ENCODE assay signal across 8 cellular contexts in genomic region chr21:45288441-45288841, GRCh38. TPM values are rescaled to one million over a fixed set of nuclear protein-coding genes. Genes with fewer than 3 reads are reported as not detected.
DNase-seq lines count a peak whose midpoint lies in the region; ATAC-seq and TF ChIP-seq lines count a peak whose summit lies in the region.

No MANE protein-coding gene starts in this region.

- peak overlapping the region; percentile 75 for H3K4me3 Mint-ChIP-seq in activated CD4-positive, alpha-beta T cell treated with anti-CD3 and anti-CD28 coated beads for 36 hours
- peak overlapping the region; percentile 71 for H3K4me3 Mint-ChIP-seq in activated CD8-positive, alpha-beta memory T cell treated with anti-CD3 and anti-CD28 coated beads, Interleukin-2, amount 10 ng/mL, durations not matched to agents 7 days and 5 days

- no peaks in the 10 kb centered on the region for H3K27me3 ChIP-seq in thoracic aorta (replicated peaks; ENCODE audit: insufficient read depth)

- H3K36me3 ChIP-seq in thoracic aorta = peaks cover 23% of the 10 kb centered on the region

- H3K9me3 ChIP-seq in thoracic aorta = no peaks in the 10 kb centered on the region

- H3K27ac ChIP-seq in thoracic aorta = peak overlapping the region in 1 of 2 donors; percentile 22

- ATAC-seq in activated CD4-positive, alpha-beta T cell treated with anti-CD3 and anti-CD28 coated beads for 36 hours = no peak
- ATAC-seq in activated CD8-positive, alpha-beta memory T cell treated with anti-CD3 and anti-CD28 coated beads, Interleukin-2, amount 10 ng/mL, durations not matched to agents 7 days and 5 days = no peak
- peak; percentile 33 for ATAC-seq in left colon
- no peak for ATAC-seq in thoracic aorta (ENCODE audit: insufficient number of reproducible peaks, low FRiP score, low read depth)
- no peak for ATAC-seq in HG02840 (IDR thresholded peaks at IDR 0.05; ENCODE audit: low FRiP score, unreplicated experiment)
- no peak for ATAC-seq in HG02610 (IDR thresholded peaks at IDR 0.05; ENCODE audit: unreplicated experiment)

- no peak for DNase-seq in activated CD4-positive, alpha-beta T cell treated with anti-CD3 and anti-CD28 coated beads for 36 hours
- no peak for DNase-seq in activated CD4-positive, alpha-beta T cell treated with anti-CD3 and anti-CD28 coated beads for 48 hours
- peak; percentile 41 for DNase-seq in activated CD8-positive, alpha-beta memory T cell treated with anti-CD3 and anti-CD28 coated beads, Interleukin-2, amount 10 ng/mL, durations not matched to agents 7 days and 5 days
- DNase-seq in left colon = peak in 1 of 2 donors; percentile 39
- DNase-seq in thoracic aorta (ENCODE audit: low spot score) = no peak
- no peak for DNase-seq in NCI-H2029 treated with DMSO at 0.1 percent for 48 hours (lab: John Stamatoyannopoulos, UW)

- H3K9me3 Mint-ChIP-seq in activated CD4-positive, alpha-beta T cell treated with anti-CD3 and anti-CD28 coated beads for 36 hours (ENCODE audit: low read depth) = no peaks in the 10 kb centered on the region
- no peaks in the 10 kb centered on the region for H3K9me3 Mint-ChIP-seq in activated CD8-positive, alpha-beta memory T cell treated with anti-CD3 and anti-CD28 coated beads, Interleukin-2, amount 10 ng/mL, durations not matched to agents 7 days and 5 days (ENCODE audit: low read depth)

- peaks cover 16% of the 10 kb centered on the region for H3K36me3 Mint-ChIP-seq in activated CD4-positive, alpha-beta T cell treated with anti-CD3 and anti-CD28 coated beads for 36 hours (ENCODE audit: low read depth)
- H3K36me3 Mint-ChIP-seq in activated CD8-positive, alpha-beta memory T cell treated with anti-CD3 and anti-CD28 coated beads, Interleukin-2, amount 10 ng/mL, durations not matched to agents 7 days and 5 days = peaks cover 7% of the 10 kb centered on the region

- no peak overlapping the region for H3K27ac Mint-ChIP-seq in activated CD4-positive, alpha-beta T cell treated with anti-CD3 and anti-CD28 coated beads for 36 hours
- no peak overlapping the region for H3K27ac Mint-ChIP-seq in activated CD8-positive, alpha-beta memory T cell treated with anti-CD3 and anti-CD28 coated beads, Interleukin-2, amount 10 ng/mL, durations not matched to agents 7 days and 5 days

- peaks cover 20% of the 10 kb centered on the region for H3K4me1 Mint-ChIP-seq in activated CD4-positive, alpha-beta T cell treated with anti-CD3 and anti-CD28 coated beads for 36 hours
- H3K4me1 Mint-ChIP-seq in activated CD8-positive, alpha-beta memory T cell treated with anti-CD3 and anti-CD28 coated beads, Interleukin-2, amount 10 ng/mL, durations not matched to agents 7 days and 5 days = peaks cover 23% of the 10 kb centered on the region

- intact Hi-C loops in activated CD4-positive, alpha-beta T cell treated with anti-CD3 and anti-CD28 coated beads for 36 hours (cut with DNase I, micrococcal nuclease) = loop anchor here (1.0 to 10.0 kb wide), 8 partner anchors 134 to 471 kb away; partner anchors contain the start of genes PCBP3 (in 1 of the 2), PTTG1IP (in 1 of the 2) and SLX9 (in 1 of the 2)
- intact Hi-C loops in left colon (cut with DNase I, micrococcal nuclease) = no loop called here

- CTCF ChIA-PET in activated CD4-positive, alpha-beta T cell treated with anti-CD3 and anti-CD28 coated beads for 36 hours (lab: Charles Lee) = interaction anchor here (1.1 to 1.8 kb wide), 2 partner anchors 148 to 151 kb away, joined by 4 to 5 read pairs; no protein-coding TSS in a partner anchor
- CTCF ChIA-PET in activated CD8-positive, alpha-beta memory T cell treated with anti-CD3 and anti-CD28 coated beads, Interleukin-2, amount 10 ng/mL, durations not matched to agents 7 days and 5 days (lab: Charles Lee) = interaction anchor here (1.4 to 4.1 kb wide), 4 partner anchors 136 to 152 kb away, joined by 5 to 37 read pairs (median 11); no protein-coding TSS in a partner anchor

- no peaks in the 10 kb centered on the region for H3K27me3 Mint-ChIP-seq in activated CD4-positive, alpha-beta T cell treated with anti-CD3 and anti-CD28 coated beads for 36 hours
- peaks cover 2% of the 10 kb centered on the region for H3K27me3 Mint-ChIP-seq in activated CD8-positive, alpha-beta memory T cell treated with anti-CD3 and anti-CD28 coated beads, Interleukin-2, amount 10 ng/mL, durations not matched to agents 7 days and 5 days

- no peak for TF ChIP-seq CTCF in thoracic aorta (IDR thresholded peaks at IDR 0.05)

- peak overlapping the region; percentile 95 for H3K4me3 ChIP-seq in thoracic aorta

- POLR2A ChIA-PET in activated CD4-positive, alpha-beta T cell treated with anti-CD3 and anti-CD28 coated beads for 36 hours (lab: Charles Lee) = interaction anchor here (1.0 kb wide), 2 partner anchors 60 to 212 kb away, joined by 4 to 5 read pairs; no protein-coding TSS in a partner anchor

- peaks cover 25 to 41% of the 10 kb centered on the region in 2 donors for H3K4me1 ChIP-seq in thoracic aorta (ENCODE audit: control insufficient read depth in 1 of 2, low read depth in 2 of 2)

RNA-seq across cellular contexts. Expression of gene POFUT2, which starts 0.7 kb away (rescaled TPM):
- 10 to 100 TPM; 14.7 to 14.9 TPM for total RNA-seq in activated CD4-positive, alpha-beta T cell treated with anti-CD3 and anti-CD28 coated beads for 36 hours
- 10 to 100 TPM; 16.4 to 19.5 TPM for total RNA-seq in activated CD8-positive, alpha-beta memory T cell treated with anti-CD3 and anti-CD28 coated beads, Interleukin-2, amount 10 ng/mL, durations not matched to agents 7 days and 5 days
- total RNA-seq in left colon (10 to 100 TPM; 21.7 to 26.1 TPM), thoracic aorta (10 to 100 TPM; 70.8 to 87.3 TPM)

Comparison
In these comparisons a context has a peak if more than half of its experiments do, and no peak if none do; other contexts are left out.
1. intact Hi-C loops: an anchor here in activated CD4-positive, alpha-beta T cell treated with anti-CD3 and anti-CD28 coated beads for 36 hours (1.0 to 10.0 kb wide); none called in left colon.